ENCODE assay signal across 8 cellular contexts in the genomic region with DNA sequence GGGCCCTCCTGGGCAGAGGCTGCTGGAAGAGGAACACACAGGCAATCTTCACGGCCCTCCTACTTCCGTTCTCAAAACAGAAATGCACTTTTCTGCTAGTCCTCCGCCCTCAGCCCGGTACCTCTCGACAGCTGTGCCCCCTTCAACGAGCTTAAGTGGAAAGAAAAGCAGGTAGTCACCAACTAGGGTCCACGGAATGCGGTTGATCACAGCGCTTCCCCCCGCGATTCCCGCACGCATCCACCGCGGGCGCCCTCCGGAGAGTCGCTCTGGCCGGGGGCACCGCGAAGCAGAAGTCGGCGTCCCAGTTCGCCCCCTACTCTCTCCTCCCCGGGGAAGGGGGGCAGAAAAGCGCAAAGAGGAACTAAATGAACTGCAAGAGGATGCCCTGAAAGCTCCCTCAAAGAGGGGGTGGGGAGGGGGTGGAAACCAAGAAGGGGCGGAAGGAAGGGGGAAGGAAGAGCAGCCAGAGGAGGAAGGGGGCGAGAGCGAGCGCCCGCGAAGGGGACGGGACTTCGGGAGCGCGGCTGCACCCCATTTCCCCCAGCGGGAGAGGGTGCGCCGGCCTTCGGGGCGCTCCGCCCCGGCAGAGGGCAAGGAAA. TPM values are rescaled to one million over a fixed set of nuclear protein-coding genes. Genes with fewer than 3 reads are reported as not detected.
DNase-seq lines count a peak whose midpoint lies in the region; ATAC-seq and TF ChIP-seq lines count a peak whose summit lies in the region.

No MANE protein-coding gene starts in this region.

- H3K9me3 ChIP-seq in MG63 (no peaks in the 10 kb centered on the region), mammary epithelial cell (replicated peaks; ENCODE audit: insufficient read depth, low read length) (no peaks in the 10 kb centered on the region)

- no TSS peak for BruUV-seq in mammary epithelial cell (replicated peaks; lab: Mats Ljungman, UMichigan)

- peak overlapping the region; percentile 94 for H2AFZ ChIP-seq in mammary epithelial cell (ENCODE audit: low read depth, low read length)

- dilution Hi-C loops in mammary epithelial cell (cut with HindIII; ENCODE audit: low sequenced_read_pairs) = no loop called here

- ATAC-seq in GM21717 (IDR thresholded peaks at IDR 0.05; ENCODE audit: unreplicated experiment) = peak; percentile 12
- ATAC-seq in HG03442 (IDR thresholded peaks at IDR 0.05; ENCODE audit: unreplicated experiment) = no peak

- H3K4me3 ChIP-seq in MG63 (peak overlapping the region; percentile 86), mammary epithelial cell (replicated peaks in 1 of 3; ENCODE audit: insufficient read depth in 1 of 3, low read depth in 2 of 3, low read length in 3 of 3) (peak overlapping the region; percentile 77 to 95 (median 82))

- intact Hi-C loops in mammary epithelial cell (cut with micrococcal nuclease) = loop anchor here (5.0 kb wide), 2 partner anchors 55 to 145 kb away; no protein-coding TSS in a partner anchor

- peaks cover 2% of the 10 kb centered on the region for H4K20me1 ChIP-seq in mammary epithelial cell (ENCODE audit: insufficient read depth, low read length)

- in situ Hi-C loops in mammary epithelial cell (cut with MboI; ENCODE audit: low sequenced_read_pairs in 2 of 2) = no loop called here

- H3K36me3 ChIP-seq in MG63 = no peaks in the 10 kb centered on the region
- no peaks in the 10 kb centered on the region for H3K36me3 ChIP-seq in mammary epithelial cell (ENCODE audit: insufficient read depth, low read length)

- no peaks in the 10 kb centered on the region for H3K27me3 ChIP-seq in MG63
- no peaks in the 10 kb centered on the region for H3K27me3 ChIP-seq in mammary epithelial cell (ENCODE audit: insufficient read depth, low read length)

- peaks cover 19% of the 10 kb centered on the region for H3K4me1 ChIP-seq in mammary epithelial cell (ENCODE audit: insufficient read depth, low read length)

- H3K4me2 ChIP-seq in mammary epithelial cell (ENCODE audit: insufficient read depth, low read depth, low read length) = peak overlapping the region; percentile 80

- H3K79me2 ChIP-seq in mammary epithelial cell (ENCODE audit: insufficient read depth, low read length) = peaks cover 54% of the 10 kb centered on the region

- CTCF ChIA-PET in mammary epithelial cell (lab: Charles Lee; ENCODE audit: low non-redundant PET) = interaction anchor here (0.8 kb wide), 1 partner anchor 171 kb away, joined by 3 read pairs; a partner anchor contains a TSS

- peak overlapping the region; percentile 89 for H3K27ac ChIP-seq in VCaP
- H3K27ac ChIP-seq in mammary epithelial cell (ENCODE audit: insufficient read depth, low read depth, low read length) = peak overlapping the region; percentile 71

- peak; percentile 9 for DNase-seq in DMS153 (lab: John Stamatoyannopoulos, UW)
- peak; percentile 55 for DNase-seq in MG63
- DNase-seq in mammary epithelial cell = peak; percentile 39
- DNase-seq in islet precursor cell = peak; percentile 80
- DNase-seq in stimulated activated CD4-positive, alpha-beta T cell treated with anti-CD3 and anti-CD28 coated beads, Interleukin-15, amount 100 ng/mL, for 1 hour (ENCODE audit: low read depth in 1 of 2, low spot score in 1 of 2) = peak; percentile 11 to 16

- 6% methylated on average over 19 of the region's 43 CpGs for WGBS in mammary epithelial cell (ENCODE audit: low coverage, missing lambda C conversion rate)

- peak overlapping the region; percentile 63 for H3K9ac ChIP-seq in mammary epithelial cell (ENCODE audit: insufficient read depth, low read length)

- TF ChIP-seq CTCF in VCaP (conservative IDR thresholded peaks at IDR 0.05) = no peak
- TF ChIP-seq CTCF in mammary epithelial cell (conservative IDR thresholded peaks at IDR 0.05 in 1 of 2, IDR thresholded peaks at IDR 0.05 in 1 of 2; ENCODE audit: extremely low read depth in 1 of 2, insufficient read depth in 1 of 2, low read depth in 1 of 2, low read length in 2 of 2) = no peak

RNA-seq across cellular contexts. Expression of a gene that starts 0.7 kb away (rescaled TPM):
- total RNA-seq in MG63 (2014; rRNA removed; shearing (Covaris generic); ENCODE audit: low replicate concordance) = 31.8 and 45.9 TPM in 2 replicates
- 10 to 100 TPM; 46.6 to 59.2 TPM for total RNA-seq in mammary epithelial cell
- polyA plus RNA-seq in mammary epithelial cell = 10.7 TPM
- 37.9 TPM for polyA minus RNA-seq in mammary epithelial cell

Comparison
In these comparisons a context has a peak if more than half of its experiments do, and no peak if none do; other contexts are left out.
1. DNase-seq: peak in every context shown above with its lines; median percentile 80 in islet precursor cell; 55 in MG63; 39 in mammary epithelial cell; 14 in stimulated activated CD4-positive, alpha-beta T cell treated with anti-CD3 and anti-CD28 coated beads, Interleukin-15, amount 100 ng/mL, for 1 hour; 9 in DMS153.